In genomic region chr1:236065509-236066005, GRCh38 we compare ENCODE assay signal across 9 cellular contexts.
A peak's percentile ranks its signal among the peaks of the same experiment; 100 is the strongest.
DNase-seq lines count a peak whose midpoint lies in the region; ATAC-seq and TF ChIP-seq lines count a peak whose summit lies in the region.
"Had no signal": no experiment of that assay in that cellular context is flagged by ENCODE, and none has a peak within 500 bp of the region (broad histone marks: within the 10 kb centered on the region; RNA-seq: fewer than 3 reads in every experiment).

No MANE protein-coding gene starts in this region.

- in situ Hi-C loops in KBM-7 (cut with MboI; ENCODE audit: low pct_unique_long_range_greater_than_20kb, low sequenced_read_pairs), result no loop called here

- no peaks in the 10 kb centered on the region for H3K9me3 Mint-ChIP-seq in activated naive CD8-positive, alpha-beta T cell treated with anti-CD3 and anti-CD28 coated beads, Interleukin-2, amount 50 U/mL, for 24 hours

- peaks cover 28% of the 10 kb centered on the region for H3K4me1 Mint-ChIP-seq in activated naive CD8-positive, alpha-beta T cell treated with anti-CD3 and anti-CD28 coated beads, Interleukin-2, amount 50 U/mL, for 24 hours

- H3K4me3 ChIP-seq in iPS-11a (ENCODE audit: low read depth, low read length), result peak overlapping the region; percentile 72
- peak overlapping the region; percentile 95 for H3K4me3 ChIP-seq in skeletal muscle cell (ENCODE audit: low read depth, low read length)

- H3K4me3 Mint-ChIP-seq in activated naive CD8-positive, alpha-beta T cell treated with anti-CD3 and anti-CD28 coated beads, Interleukin-2, amount 50 U/mL, for 24 hours, result peak overlapping the region; percentile 31

- ATAC-seq in activated naive CD8-positive, alpha-beta T cell treated with anti-CD3 and anti-CD28 coated beads, Interleukin-2, amount 50 U/mL, for 24 hours, result no peak
- ATAC-seq: stimulated activated memory B cell treated with anti-CD40 and anti-IgM and Interleukin-4, amounts not matched to agents 10 μg/mL and 1 μg/mL and 100 μg/mL, for 72 hours had no signal

- H3K36me3 Mint-ChIP-seq in activated naive CD8-positive, alpha-beta T cell treated with anti-CD3 and anti-CD28 coated beads, Interleukin-2, amount 50 U/mL, for 24 hours (ENCODE audit: low read depth), result no peaks in the 10 kb centered on the region
- H3K36me3 Mint-ChIP-seq: stimulated activated memory B cell treated with anti-CD40 and anti-IgM and Interleukin-4, amounts not matched to agents 10 μg/mL and 1 μg/mL and 100 μg/mL, for 72 hours had no signal

- H3K27ac Mint-ChIP-seq in activated naive CD8-positive, alpha-beta T cell treated with anti-CD3 and anti-CD28 coated beads, Interleukin-2, amount 50 U/mL, for 24 hours, result no peak overlapping the region
- H3K27ac Mint-ChIP-seq: stimulated activated memory B cell treated with anti-CD40 and anti-IgM and Interleukin-4, amounts not matched to agents 10 μg/mL and 1 μg/mL and 100 μg/mL, for 72 hours had no signal

- no peak for TF ChIP-seq CTCF in GM20000 (IDR thresholded peaks at IDR 0.05; ENCODE audit: extremely low read depth, missing control alignments)

- peak; percentile 23 for DNase-seq in GM20000 (ENCODE audit: low spot score)
- DNase-seq in activated naive CD8-positive, alpha-beta T cell treated with anti-CD3 and anti-CD28 coated beads, Interleukin-2, amount 50 U/mL, for 24 hours, result no peak
- no peak for DNase-seq in skeletal muscle cell (ENCODE audit: low read depth)
- no peak for DNase-seq in KBM-7
- no peak for DNase-seq in DMS 273 (lab: John Stamatoyannopoulos, UW; ENCODE audit: unreplicated experiment)
- no peak for DNase-seq in stimulated activated CD4-positive, alpha-beta T cell treated with anti-CD3 and anti-CD28 coated beads, Interleukin-2, amount 100 ng/mL, for 48 hours
- no peak for DNase-seq in midbrain (lab: John Stamatoyannopoulos, UW)

- H3K27me3 Mint-ChIP-seq in activated naive CD8-positive, alpha-beta T cell treated with anti-CD3 and anti-CD28 coated beads, Interleukin-2, amount 50 U/mL, for 24 hours, result peaks cover 42% of the 10 kb centered on the region
